ENCODE assay signal across 16 cellular contexts in genomic region chr14:61212546-61212945, GRCh38.
DNase-seq lines count a peak whose midpoint lies in the region; TF ChIP-seq lines count a peak whose summit lies in the region.
"Had no signal": no experiment of that assay in that cellular context is flagged by ENCODE, and none has a peak within 500 bp of the region (broad histone marks: within the 10 kb centered on the region; RNA-seq: fewer than 3 reads in every experiment).

No MANE protein-coding gene starts in this region.

- peak overlapping the region; percentile 58 for H3K4me3 ChIP-seq in SK-N-MC
- no peak overlapping the region for H3K4me3 ChIP-seq in smooth muscle cell
- H3K4me3 ChIP-seq: A549 had no signal

- TF ChIP-seq CTCF in HFFc6 (IDR thresholded peaks at IDR 0.05) (no peak), nephron (IDR thresholded peaks at IDR 0.05; ENCODE audit: unreplicated experiment in 3 of 3) (no peak), smooth muscle cell (IDR thresholded peaks at IDR 0.05; ENCODE audit: borderline replicate concordance, insufficient read depth, poor library complexity, severe bottlenecking) (no peak)

- H3K4me3 Mint-ChIP-seq in HFFc6 (peak overlapping the region; percentile 66), nephron (no peak overlapping the region)
- H3K4me3 Mint-ChIP-seq: IgD-negative memory B cell had no signal

- no peaks in the 10 kb centered on the region; the same call in 1 of the 2 replicates for H3K27me3 Mint-ChIP-seq in HFFc6 (ENCODE audit: insufficient read depth)
- H3K27me3 Mint-ChIP-seq in nephron (ENCODE audit: low read depth): no peaks in the 10 kb centered on the region

- H3K4me1 Mint-ChIP-seq in HFFc6 (ENCODE audit: low read depth): peaks cover 43% of the 10 kb centered on the region
- peaks cover 49% of the 10 kb centered on the region for H3K4me1 Mint-ChIP-seq in nephron

- 13% methylated on average over 1 of the region's 1 CpG for WGBS in smooth muscle cell (ENCODE audit: low lambda C conversion rate)

- H3K9me3 ChIP-seq in SK-N-MC (ENCODE audit: low read depth, low read length): no peaks in the 10 kb centered on the region
- no peaks in the 10 kb centered on the region for H3K9me3 ChIP-seq in smooth muscle cell (replicated peaks; ENCODE audit: low read depth)
- H3K9me3 ChIP-seq: A549, BE2C had no signal

- H3K9ac ChIP-seq in SK-N-MC (ENCODE audit: insufficient read length) (peak overlapping the region; percentile 54), smooth muscle cell (ENCODE audit: low read depth) (peak overlapping the region; percentile 67)

- H2AFZ ChIP-seq in smooth muscle cell (ENCODE audit: low read depth): no peak overlapping the region

- peak overlapping the region; percentile 36 for H3K4me2 ChIP-seq in smooth muscle cell
- H3K4me2 ChIP-seq: A549 had no signal

- no peaks in the 10 kb centered on the region for H3K9me3 Mint-ChIP-seq in HFFc6
- H3K9me3 Mint-ChIP-seq in nephron: no peaks in the 10 kb centered on the region
- H3K9me3 Mint-ChIP-seq: IgD-negative memory B cell had no signal

- H3K27ac Mint-ChIP-seq in HFFc6 (peak overlapping the region; percentile 82), nephron (peak overlapping the region; percentile 81 to 87 (median 82))
- H3K27ac Mint-ChIP-seq: IgD-negative memory B cell had no signal

- no peaks in the 10 kb centered on the region for H3K36me3 ChIP-seq in SK-N-MC (ENCODE audit: insufficient read depth, low read length)
- H3K36me3 ChIP-seq in smooth muscle cell (ENCODE audit: low read depth): no peaks in the 10 kb centered on the region
- H3K36me3 ChIP-seq: BE2C had no signal

- H3K27me3 ChIP-seq in smooth muscle cell (ENCODE audit: low read depth): no peaks in the 10 kb centered on the region

- H3K36me3 Mint-ChIP-seq in HFFc6 (ENCODE audit: low read depth) (no peaks in the 10 kb centered on the region), nephron (ENCODE audit: low read depth) (no peaks in the 10 kb centered on the region)
- H3K36me3 Mint-ChIP-seq: IgD-negative memory B cell had no signal

- H3F3A ChIP-seq in smooth muscle cell (ENCODE audit: low read depth): peaks cover 8% of the 10 kb centered on the region

- H3K79me2 ChIP-seq in smooth muscle cell (ENCODE audit: low read depth): no peaks in the 10 kb centered on the region

- peaks cover 4% of the 10 kb centered on the region for H3K4me1 ChIP-seq in smooth muscle cell (ENCODE audit: low read depth)
- H3K4me1 ChIP-seq: A549, BE2C had no signal

- H3K27ac ChIP-seq in SK-N-MC: peak overlapping the region; percentile 98
- H3K27ac ChIP-seq in smooth muscle cell (ENCODE audit: low read depth): peak overlapping the region; percentile 83
- H3K27ac ChIP-seq: A549 had no signal

- H4K20me1 ChIP-seq in smooth muscle cell (ENCODE audit: low read depth): no peaks in the 10 kb centered on the region

- DNase-seq in HFFc6: peak; percentile 13
- DNase-seq in SK-N-MC (ENCODE audit: low read depth, low spot score): no peak
- no peak for DNase-seq in smooth muscle cell (lab: John Stamatoyannopoulos, UW; ENCODE audit: unreplicated experiment)
- DNase-seq in activated effector memory CD4-positive, alpha-beta T cell treated with anti-CD3 and anti-CD28 coated beads, Interleukin-2, amount 50 U/mL, for 16 hours: no peak
- no peak for DNase-seq in activated CD4-positive, alpha-beta T cell treated with anti-CD3 and anti-CD28 coated beads for 4 hours
- DNase-seq in NCI-H1436 (lab: John Stamatoyannopoulos, UW): no peak
- DNase-seq: BE2C, DND-41, NCI-H187, NCI-H446, NCI-H526, OCI-M1, Right ventricle myocardium superior had no signal
